Comparison of ENCODE assay signal across 9 cellular contexts in genomic region chr4:93199492-93199891, GRCh38.
DNase-seq lines count a peak whose midpoint lies in the region; ATAC-seq and TF ChIP-seq lines count a peak whose summit lies in the region.
"Had no signal": no experiment of that assay in that cellular context is flagged by ENCODE, and none has a peak within 500 bp of the region (broad histone marks: within the 10 kb centered on the region; RNA-seq: fewer than 3 reads in every experiment).

No MANE protein-coding gene starts in this region.

- H2AFZ ChIP-seq in DND-41 (ENCODE audit: low read depth, low read length): no peak overlapping the region

- TF ChIP-seq POLR2A in gastrocnemius medialis (IDR thresholded peaks at IDR 0.05): no peak
- TF ChIP-seq POLR2A in ovary (IDR thresholded peaks at IDR 0.05): no peak

- ATAC-seq in DND-41 (ENCODE audit: insufficient read depth, low read depth) (no peak), HG03520 (IDR thresholded peaks at IDR 0.05; ENCODE audit: unreplicated experiment) (peak; percentile 42), gastrocnemius medialis (no peak)

- H3K9me3 ChIP-seq in DND-41 (ENCODE audit: insufficient read depth, low read length, severe bottlenecking): no peaks in the 10 kb centered on the region
- H3K9me3 ChIP-seq in gastrocnemius medialis: no peaks in the 10 kb centered on the region
- H3K9me3 ChIP-seq in ovary: no peaks in the 10 kb centered on the region

- 22 to 29% (median 25%) methylated on average over 2 of the region's 2 CpGs for WGBS in ovary, 3 donors

- in situ Hi-C loops in gastrocnemius medialis (cut with MboI; ENCODE audit: low sequenced_read_pairs in 4 of 4): no loop called here

- no peaks in the 10 kb centered on the region for H3K9me3 Mint-ChIP-seq in nephron progenitor cell

- H3K4me3 ChIP-seq in DND-41 (ENCODE audit: low read depth in 1 of 2, low read length in 2 of 2): no peak overlapping the region
- H3K4me3 ChIP-seq in gastrocnemius medialis: no peak overlapping the region
- no peak overlapping the region for H3K4me3 ChIP-seq in ovary
- H3K4me3 ChIP-seq: lung had no signal

- H3K27me3 ChIP-seq in DND-41 (ENCODE audit: insufficient read depth, low read length, poor library complexity) (no peaks in the 10 kb centered on the region), gastrocnemius medialis (no peaks in the 10 kb centered on the region), ovary (no peaks in the 10 kb centered on the region)

- no peaks in the 10 kb centered on the region for H3K79me2 ChIP-seq in DND-41 (ENCODE audit: insufficient read depth, low read length)

- no peak for TF ChIP-seq EP300 in ovary (IDR thresholded peaks at IDR 0.05)

- H3K27ac ChIP-seq in DND-41 (ENCODE audit: low read length) (no peak overlapping the region), gastrocnemius medialis (no peak overlapping the region), ovary (no peak overlapping the region)

- H3K27me3 Mint-ChIP-seq in nephron progenitor cell (ENCODE audit: low read depth, poor library complexity): no peaks in the 10 kb centered on the region

- H3K36me3 ChIP-seq in DND-41 (ENCODE audit: insufficient read depth, low read length) (no peaks in the 10 kb centered on the region), gastrocnemius medialis (no peaks in the 10 kb centered on the region), ovary (no peaks in the 10 kb centered on the region)

- no peaks in the 10 kb centered on the region for H4K20me1 ChIP-seq in DND-41 (ENCODE audit: insufficient read depth, low read length)

- H3K4me2 ChIP-seq in DND-41 (ENCODE audit: insufficient read depth, low read length): no peak overlapping the region

- peaks cover 5% of the 10 kb centered on the region for H3K4me1 Mint-ChIP-seq in nephron progenitor cell

- H3K4me1 ChIP-seq in DND-41 (ENCODE audit: insufficient read depth, low read length) (no peaks in the 10 kb centered on the region), gastrocnemius medialis (no peaks in the 10 kb centered on the region), ovary (ENCODE audit: insufficient read depth) (no peaks in the 10 kb centered on the region)

- no peaks in the 10 kb centered on the region for H3K36me3 Mint-ChIP-seq in nephron progenitor cell (ENCODE audit: low read depth)

- H3K9ac ChIP-seq in DND-41 (ENCODE audit: low read depth, low read length): no peak overlapping the region

- H3K4me3 Mint-ChIP-seq in nephron progenitor cell: no peak overlapping the region

- H3K27ac Mint-ChIP-seq in nephron progenitor cell: no peak overlapping the region

- DNase-seq in DND-41: no peak
- peak; percentile 94 for DNase-seq in NCI-H69 (lab: John Stamatoyannopoulos, UW)
- peak; percentile 0 to 1 for DNase-seq in dermis microvascular lymphatic vessel endothelial cell (ENCODE audit: low read depth in 2 of 2)
- DNase-seq in nephron progenitor cell: peak; percentile 9
- DNase-seq in T-helper 2 cell: no peak
- no peak for DNase-seq in gastrocnemius medialis
- DNase-seq in ovary: no peak

- TF ChIP-seq CTCF in DND-41 (IDR thresholded peaks at IDR 0.05; ENCODE audit: borderline replicate concordance, extremely low read depth, low read length, poor library complexity, severe bottlenecking) (peak; percentile 38), nephron progenitor cell (IDR thresholded peaks at IDR 0.05) (peak; percentile 55), gastrocnemius medialis (IDR thresholded peaks at IDR 0.05 in 4 of 5, conservative IDR thresholded peaks at IDR 0.05 in 1 of 5) (no peak), ovary (IDR thresholded peaks at IDR 0.05) (no peak)

- intact Hi-C loops in gastrocnemius medialis (cut with DNase I; ENCODE audit: low total_unique reads) (no loop called here), ovary (cut with DNase I) (no loop called here)

Comparison
In these comparisons a context has a peak if more than half of its experiments do, and no peak if none do; other contexts are left out.
1. DNase-seq: peak in NCI-H69 (single experiment), dermis microvascular lymphatic vessel endothelial cell (2 of 2) and nephron progenitor cell (single experiment); none in DND-41 (single experiment), T-helper 2 cell (0 of 5), gastrocnemius medialis (0 of 2) and ovary (0 of 5).
2. CTCF ChIP-seq: peak in DND-41 (single experiment) and nephron progenitor cell (single experiment); none in gastrocnemius medialis (0 of 5) and ovary (0 of 3).